In genomic region chr2:101874069-101874468, GRCh38 we compare ENCODE assay signal across 24 cellular contexts.
"Had no signal": no experiment of that assay in that cellular context is flagged by ENCODE, and none has a peak within 500 bp of the region (broad histone marks: within the 10 kb centered on the region; RNA-seq: fewer than 3 reads in every experiment).

No MANE protein-coding gene starts in this region.

- H3K4me3 ChIP-seq: dorsolateral prefrontal cortex, esophagus squamous epithelium, heart right ventricle, left lung, prostate gland, sigmoid colon, testis, tibial artery had no signal

- H3K4me1 ChIP-seq: esophagus squamous epithelium, left lung, prostate gland, sigmoid colon, testis, tibial artery had no signal

- H3K27ac Mint-ChIP-seq: endodermal cell; stimulated activated memory B cell treated with anti-CD40 and anti-IgM and Interleukin-4, amounts not matched to agents 10 μg/mL and 1 μg/mL and 100 μg/mL, for 72 hours; type B pancreatic cell had no signal

- ATAC-seq: heart right ventricle; left cardiac atrium; left lung; naive thymus-derived CD8-positive, alpha-beta T cell; right cardiac atrium; stimulated activated memory B cell treated with anti-CD40 and anti-IgM and Interleukin-4, amounts not matched to agents 10 μg/mL and 1 μg/mL and 100 μg/mL, for 72 hours; stimulated activated naive CD8-positive, alpha-beta T cell treated with anti-CD3 and anti-CD28 coated beads, Interleukin-15, Interleukin-2, amounts not matched to agents 100 U/mL and 50 U/mL, for 24 hours had no signal

- H3K4me1 Mint-ChIP-seq: neural crest cell; stimulated activated memory B cell treated with anti-CD40 and anti-IgM and Interleukin-4, amounts not matched to agents 10 μg/mL and 1 μg/mL and 100 μg/mL, for 72 hours had no signal

- DNase-seq: dorsolateral prefrontal cortex; effector CD4-positive, alpha-beta T cell; endodermal cell; esophagus squamous epithelium; foreskin melanocyte; glutamatergic neuron; heart right ventricle; left cardiac atrium; left lung; right cardiac atrium; sigmoid colon; stimulated activated CD4-positive, alpha-beta T cell treated with anti-CD3 and anti-CD28 coated beads, Interleukin-2, amount 100 ng/mL, for 24 hours; stimulated activated CD4-positive, alpha-beta T cell treated with anti-CD3 and anti-CD28 coated beads, Interleukin-4, amount 100 ng/mL, for 24 hours; stimulated activated naive CD8-positive, alpha-beta T cell treated with anti-CD3 and anti-CD28 coated beads, Interleukin-15, Interleukin-2, amounts not matched to agents 100 U/mL and 50 U/mL, for 24 hours; substantia nigra; testis; tibial artery had no signal

- H3K9ac ChIP-seq: parathyroid adenoma had no signal

- H3K27ac ChIP-seq: esophagus squamous epithelium, heart right ventricle, left lung, neutrophil, parathyroid adenoma, prostate gland, sigmoid colon, testis, tibial artery had no signal

- H3K9me3 ChIP-seq: esophagus squamous epithelium, heart right ventricle, left lung, neutrophil, prostate gland, sigmoid colon, testis, tibial artery had no signal

- H3K27me3 Mint-ChIP-seq: naive thymus-derived CD8-positive, alpha-beta T cell; stimulated activated memory B cell treated with anti-CD40 and anti-IgM and Interleukin-4, amounts not matched to agents 10 μg/mL and 1 μg/mL and 100 μg/mL, for 72 hours; type B pancreatic cell had no signal

- H3K27me3 ChIP-seq: dorsolateral prefrontal cortex, esophagus squamous epithelium, heart right ventricle, left lung, neutrophil, sigmoid colon, testis, tibial artery had no signal

- H2AFZ ChIP-seq: parathyroid adenoma had no signal

- H3K9me3 Mint-ChIP-seq: endodermal cell; naive thymus-derived CD8-positive, alpha-beta T cell; neural crest cell; stimulated activated memory B cell treated with anti-CD40 and anti-IgM and Interleukin-4, amounts not matched to agents 10 μg/mL and 1 μg/mL and 100 μg/mL, for 72 hours; type B pancreatic cell had no signal

- H3K4me3 Mint-ChIP-seq: endodermal cell; naive thymus-derived CD8-positive, alpha-beta T cell; neural crest cell; stimulated activated memory B cell treated with anti-CD40 and anti-IgM and Interleukin-4, amounts not matched to agents 10 μg/mL and 1 μg/mL and 100 μg/mL, for 72 hours; type B pancreatic cell had no signal
